ENCODE assay signal across 8 cellular contexts in genomic region chr5:88836195-88836838, GRCh38. TPM values are rescaled to one million over a fixed set of nuclear protein-coding genes. Genes with fewer than 3 reads are reported as not detected.
DNase-seq lines count a peak whose midpoint lies in the region; ATAC-seq and TF ChIP-seq lines count a peak whose summit lies in the region.

No MANE protein-coding gene starts in this region.

- no peak overlapping the region for H2BK12ac ChIP-seq in neuronal stem cell (ENCODE audit: low read length)

- no peak overlapping the region for H3K4ac ChIP-seq in neuronal stem cell (ENCODE audit: low read length)

- DNase-seq in CD14-positive monocyte (ENCODE audit: low spot score) (no peak), T-helper 17 cell (no peak), neuronal stem cell (ENCODE audit: low spot score) (no peak), D341Med (ENCODE audit: low spot score) (no peak), glomerular visceral epithelial cell (ENCODE audit: extremely low spot score) (no peak), MV-4-11 (lab: John Stamatoyannopoulos, UW) (no peak)
- DNase-seq in naive thymus-derived CD4-positive, alpha-beta T cell = no peak

- TF ChIP-seq CTCF in CD14-positive monocyte (IDR thresholded peaks at IDR 0.05) (no peak), gastroesophageal sphincter (IDR thresholded peaks at IDR 0.05) (no peak)

- ATAC-seq in T-helper 17 cell (no peak), gastroesophageal sphincter (peak; percentile 68)
- ATAC-seq in naive thymus-derived CD4-positive, alpha-beta T cell = no peak

- H3K14ac ChIP-seq in neuronal stem cell (ENCODE audit: low read length) = no peak overlapping the region

- H3K23ac ChIP-seq in neuronal stem cell (ENCODE audit: low read depth, low read length, poor library complexity) = no peak overlapping the region

- peak overlapping the region; percentile 31 to 43 for H3K4me3 ChIP-seq in gastroesophageal sphincter
- H3K4me3 ChIP-seq in neuronal stem cell (ENCODE audit: low read length in 2 of 2) = no peak overlapping the region
- no peak overlapping the region for H3K4me3 ChIP-seq in naive thymus-derived CD4-positive, alpha-beta T cell (ENCODE audit: low read length)

- no peak for TF ChIP-seq POLR2A in gastroesophageal sphincter (IDR thresholded peaks at IDR 0.05)

- H3K18ac ChIP-seq in neuronal stem cell (ENCODE audit: low read length) = no peak overlapping the region

- POLR2A ChIA-PET in naive thymus-derived CD4-positive, alpha-beta T cell (lab: Charles Lee) = no interaction called here

- no peak overlapping the region for H2AK5ac ChIP-seq in neuronal stem cell (ENCODE audit: low read depth, low read length)

- no peak overlapping the region for H4K91ac ChIP-seq in neuronal stem cell (ENCODE audit: low read depth, low read length, poor library complexity)

- H3K27me3 Mint-ChIP-seq in CD14-positive monocyte (ENCODE audit: low read depth in 3 of 3) (peaks cover 0 to 3% (median 0%) of the 10 kb centered on the region in 3 donors), T-helper 17 cell (peaks cover 6% of the 10 kb centered on the region)
- peaks cover 0 to 7% (median 3%) of the 10 kb centered on the region in 5 donors for H3K27me3 Mint-ChIP-seq in naive thymus-derived CD4-positive, alpha-beta T cell

- no peak for TF ChIP-seq EP300 in gastroesophageal sphincter (IDR thresholded peaks at IDR 0.05)

- CTCF ChIA-PET in naive thymus-derived CD4-positive, alpha-beta T cell (lab: Charles Lee) = no interaction called here

- no peak overlapping the region for H2BK15ac ChIP-seq in neuronal stem cell (ENCODE audit: low read length)

- H3K4me1 Mint-ChIP-seq in CD14-positive monocyte (peaks cover 34% of the 10 kb centered on the region), T-helper 17 cell (no peaks in the 10 kb centered on the region)
- peaks cover 0 to 10% (median 3%) of the 10 kb centered on the region in 7 donors for H3K4me1 Mint-ChIP-seq in naive thymus-derived CD4-positive, alpha-beta T cell

- WGBS in gastroesophageal sphincter (ENCODE audit: low coverage in 1 of 2), 2 donors = 10 to 21% methylated on average over 2 to 4 of the region's 5 CpGs
- no CpG with 5 or more reads among the region's 5 CpGs for WGBS in neuronal stem cell (ENCODE audit: extremely low coverage in 2 of 2, insufficient read length in 2 of 2, insufficient replicate concordance in 1 of 2), 2 donors

- peak overlapping the region; percentile 82 to 92 (median 85) for H3K27ac ChIP-seq in gastroesophageal sphincter
- no peak overlapping the region for H3K27ac ChIP-seq in neuronal stem cell (replicated peaks; ENCODE audit: low read length)
- no peak overlapping the region for H3K27ac ChIP-seq in naive thymus-derived CD4-positive, alpha-beta T cell (ENCODE audit: low read depth, low read length)

- peak overlapping the region; percentile 31 for H2AFZ ChIP-seq in neuronal stem cell (ENCODE audit: low read length)

- no peak overlapping the region for H4K8ac ChIP-seq in neuronal stem cell (ENCODE audit: low read depth, low read length)

- H3K4me2 ChIP-seq in neuronal stem cell (ENCODE audit: insufficient read depth, low read length, poor library complexity, severe bottlenecking) = no peak overlapping the region

- H3K9ac ChIP-seq in neuronal stem cell (ENCODE audit: low read depth, low read length, poor library complexity) = no peak overlapping the region

- intact Hi-C loops in CD14-positive monocyte (cut with micrococcal nuclease) = no loop called here
- intact Hi-C loops in naive thymus-derived CD4-positive, alpha-beta T cell (cut with micrococcal nuclease) = no loop called here

- no peaks in the 10 kb centered on the region for H3K36me3 ChIP-seq in gastroesophageal sphincter
- no peaks in the 10 kb centered on the region for H3K36me3 ChIP-seq in neuronal stem cell (replicated peaks in 1 of 2; ENCODE audit: control insufficient read depth in 2 of 2, insufficient read depth in 2 of 2, low read length in 2 of 2)
- H3K36me3 ChIP-seq in naive thymus-derived CD4-positive, alpha-beta T cell (ENCODE audit: control insufficient read depth in 2 of 3, insufficient read depth in 3 of 3, low read length in 3 of 3) = no peaks in the 10 kb centered on the region

- H3K9me3 Mint-ChIP-seq in CD14-positive monocyte = peaks cover 0 to 2% (median 0%) of the 10 kb centered on the region in 7 donors
- H3K9me3 Mint-ChIP-seq in naive thymus-derived CD4-positive, alpha-beta T cell = peaks cover 0 to 6% (median 0%) of the 10 kb centered on the region in 11 donors

- H2BK5ac ChIP-seq in neuronal stem cell (ENCODE audit: low read length) = no peak overlapping the region

- peak overlapping the region in 6 of 7 donors; percentile 19 to 75 (median 50) for H3K27ac Mint-ChIP-seq in CD14-positive monocyte
- peak overlapping the region; percentile 43 for H3K27ac Mint-ChIP-seq in T-helper 17 cell
- H3K27ac Mint-ChIP-seq in naive thymus-derived CD4-positive, alpha-beta T cell = no peak overlapping the region

- H3K79me1 ChIP-seq in neuronal stem cell (ENCODE audit: low read depth, low read length) = no peaks in the 10 kb centered on the region

- H3K4me1 ChIP-seq in gastroesophageal sphincter = peaks cover 0 to 73% (median 0%) of the 10 kb centered on the region in 3 donors
- peaks cover 0 to 2% of the 10 kb centered on the region in 2 donors for H3K4me1 ChIP-seq in neuronal stem cell (ENCODE audit: control insufficient read depth in 2 of 2, insufficient read depth in 1 of 2, low read depth in 1 of 2, low read length in 2 of 2)
- H3K4me1 ChIP-seq in naive thymus-derived CD4-positive, alpha-beta T cell (ENCODE audit: control insufficient read depth in 2 of 2, insufficient read depth in 2 of 2, low read length in 2 of 2) = no peaks in the 10 kb centered on the region

- no peak overlapping the region for H2BK120ac ChIP-seq in neuronal stem cell (ENCODE audit: low read depth, low read length)

- H3K9me3 ChIP-seq in T-helper 17 cell (ENCODE audit: control insufficient read depth, low read length, poor library complexity, severe bottlenecking) (no peaks in the 10 kb centered on the region), gastroesophageal sphincter (no peaks in the 10 kb centered on the region), neuronal stem cell (replicated peaks in 1 of 2; ENCODE audit: control insufficient read depth in 2 of 2, insufficient read depth in 1 of 2, low read depth in 1 of 2, low read length in 2 of 2) (no peaks in the 10 kb centered on the region)
- H3K9me3 ChIP-seq in naive thymus-derived CD4-positive, alpha-beta T cell (ENCODE audit: control insufficient read depth in 2 of 3, low read length in 3 of 3) = no peaks in the 10 kb centered on the region

- H3K27me3 ChIP-seq in gastroesophageal sphincter = no peaks in the 10 kb centered on the region
- H3K27me3 ChIP-seq in neuronal stem cell (ENCODE audit: control insufficient read depth in 3 of 3, insufficient read depth in 3 of 3, low read depth in 1 of 3, low read length in 3 of 3) = no peaks in the 10 kb centered on the region
- H3K27me3 ChIP-seq in naive thymus-derived CD4-positive, alpha-beta T cell (ENCODE audit: control insufficient read depth in 2 of 2, insufficient read depth in 2 of 2, low read length in 2 of 2) = no peaks in the 10 kb centered on the region

- H3K4me3 Mint-ChIP-seq in CD14-positive monocyte = no peak overlapping the region
- H3K4me3 Mint-ChIP-seq in T-helper 17 cell = no peak overlapping the region
- no peak overlapping the region for H3K4me3 Mint-ChIP-seq in naive thymus-derived CD4-positive, alpha-beta T cell

- H3K36me3 Mint-ChIP-seq in CD14-positive monocyte = peaks cover 27 to 38% of the 10 kb centered on the region in 2 donors
- peaks cover 2% of the 10 kb centered on the region for H3K36me3 Mint-ChIP-seq in T-helper 17 cell (ENCODE audit: low read depth)
- no peaks in the 10 kb centered on the region for H3K36me3 Mint-ChIP-seq in naive thymus-derived CD4-positive, alpha-beta T cell

RNA-seq across cellular contexts. Expression of gene MEF2C, which starts 46.7 kb away (rescaled TPM):
- 10 to 100 TPM; 88.3 to 89.3 TPM for polyA plus RNA-seq in CD14-positive monocyte
- total RNA-seq in T-helper 17 cell (10 to 100 TPM; 10.9 to 11.9 TPM), gastroesophageal sphincter (10 to 100 TPM; 23.1 to 66.9 (median 29.5) TPM)
- 1.5 TPM for polyA plus RNA-seq in neuronal stem cell (2013, experiment 1 of 2)
- 1.1 TPM for polyA plus RNA-seq in neuronal stem cell (2013, experiment 2 of 2)
- total RNA-seq in naive thymus-derived CD4-positive, alpha-beta T cell = 10 to 100 TPM in 1 of 5 experiments, 1 to 10 TPM in 3, under 1 TPM in 1; 0.07 to 40.0 (median 3.4) TPM
- polyA plus RNA-seq in naive thymus-derived CD4-positive, alpha-beta T cell = under 1 TPM; 0.24 to 0.77 TPM

Comparison
In these comparisons a context has a peak if more than half of its experiments do, and no peak if none do; other contexts are left out.
1. H3K27ac Mint-ChIP-seq: peak in CD14-positive monocyte (6 of 7) and T-helper 17 cell (single experiment); none in naive thymus-derived CD4-positive, alpha-beta T cell (0 of 9).
2. H3K27ac ChIP-seq: peak in gastroesophageal sphincter (4 of 4); none in neuronal stem cell (single experiment) and naive thymus-derived CD4-positive, alpha-beta T cell (single experiment).
3. H3K4me3 ChIP-seq: peak in gastroesophageal sphincter (2 of 2); none in neuronal stem cell (0 of 2) and naive thymus-derived CD4-positive, alpha-beta T cell (single experiment).